ENCODE assay signal across 10 cellular contexts in the genomic region with DNA sequence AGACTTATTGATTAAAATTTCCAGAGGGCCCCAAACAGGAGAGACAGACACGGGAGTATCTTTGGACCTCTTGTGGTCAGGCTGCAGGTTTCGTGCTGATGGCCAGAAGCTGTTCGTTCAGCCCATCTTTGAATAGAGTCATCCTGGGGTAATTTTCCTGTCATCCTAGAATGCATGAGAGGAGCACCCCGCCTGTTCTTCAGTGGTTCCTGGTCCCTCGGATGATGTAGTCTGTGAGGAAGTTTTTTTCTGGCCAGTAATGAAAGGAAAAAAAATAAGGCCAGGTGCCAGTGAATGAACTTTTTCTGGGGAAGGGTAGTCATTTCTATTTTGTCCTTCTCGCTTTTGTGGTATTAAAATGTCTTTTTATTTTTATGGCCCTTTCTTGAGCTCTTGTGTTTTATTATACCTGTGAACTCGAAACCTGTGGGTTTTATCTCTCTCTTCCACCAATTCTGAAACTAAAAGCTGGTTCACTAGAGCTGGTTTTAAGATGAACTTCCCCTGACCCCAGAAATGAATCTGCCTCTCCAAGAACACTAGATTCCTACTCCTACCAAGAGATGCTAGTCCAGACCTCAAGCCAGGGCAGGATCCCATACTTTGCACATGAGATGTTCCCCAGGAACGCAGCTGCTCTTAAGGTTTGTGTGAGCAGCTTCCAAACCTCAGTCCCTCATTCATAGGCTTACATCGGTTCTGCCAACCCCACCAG. TPM values are rescaled to one million over a fixed set of nuclear protein-coding genes. Genes with fewer than 3 reads are reported as not detected.
DNase-seq lines count a peak whose midpoint lies in the region; ATAC-seq and TF ChIP-seq lines count a peak whose summit lies in the region.
"Had no signal": no experiment of that assay in that cellular context is flagged by ENCODE, and none has a peak within 500 bp of the region (broad histone marks: within the 10 kb centered on the region; RNA-seq: fewer than 3 reads in every experiment).

No MANE protein-coding gene starts in this region.

- peaks cover 10% of the 10 kb centered on the region for H3K9me3 Mint-ChIP-seq in nephron
- peaks cover 3% of the 10 kb centered on the region for H3K9me3 Mint-ChIP-seq in glutamatergic neuron (ENCODE audit: unreplicated experiment)

- H3K27me3 Mint-ChIP-seq in nephron (ENCODE audit: low read depth) (no peaks in the 10 kb centered on the region), glutamatergic neuron (ENCODE audit: unreplicated experiment) (peaks cover 2% of the 10 kb centered on the region)

- H3K4me1 Mint-ChIP-seq in nephron (peaks cover 33% of the 10 kb centered on the region), glutamatergic neuron (ENCODE audit: low read depth, unreplicated experiment) (peaks cover 9% of the 10 kb centered on the region)

- TF ChIP-seq CTCF in nephron (IDR thresholded peaks at IDR 0.05; ENCODE audit: unreplicated experiment in 3 of 3) (no peak), glutamatergic neuron (IDR thresholded peaks at IDR 0.05; ENCODE audit: partially characterized antibody, unreplicated experiment) (no peak)

- H3K4me3 Mint-ChIP-seq in nephron (peak overlapping the region in 1 of 3 experiments; percentile 16), glutamatergic neuron (ENCODE audit: unreplicated experiment) (no peak overlapping the region)
- H3K4me3 Mint-ChIP-seq: activated CD8-positive, alpha-beta T cell treated with anti-CD3 and anti-CD28 coated beads for 36 hours had no signal

- H3K36me3 Mint-ChIP-seq in nephron (ENCODE audit: low read depth), result peaks cover 3% of the 10 kb centered on the region
- no peaks in the 10 kb centered on the region for H3K36me3 Mint-ChIP-seq in glutamatergic neuron (ENCODE audit: unreplicated experiment)

- DNase-seq in NCI-H187 treated with DMSO at 0.1 percent for 48 hours (lab: John Stamatoyannopoulos, UW) (no peak), superior temporal gyrus (ENCODE audit: extremely low spot score) (no peak), glutamatergic neuron (no peak)
- DNase-seq: activated CD8-positive, alpha-beta T cell treated with anti-CD3 and anti-CD28 coated beads for 36 hours; left colon; NCI-H2171 had no signal

- H3K27ac Mint-ChIP-seq in nephron (peak overlapping the region; percentile 63 to 76 (median 72)), glutamatergic neuron (ENCODE audit: unreplicated experiment) (no peak overlapping the region)
- H3K27ac Mint-ChIP-seq: activated CD8-positive, alpha-beta T cell treated with anti-CD3 and anti-CD28 coated beads for 36 hours had no signal

- ATAC-seq in GM19035 (IDR thresholded peaks at IDR 0.05; ENCODE audit: unreplicated experiment) (peak; percentile 86), GM21825 (IDR thresholded peaks at IDR 0.05; ENCODE audit: unreplicated experiment) (peak; percentile 92), HG03565 (IDR thresholded peaks at IDR 0.05; ENCODE audit: unreplicated experiment) (peak; percentile 82)
- ATAC-seq: activated CD8-positive, alpha-beta T cell treated with anti-CD3 and anti-CD28 coated beads for 36 hours; left colon had no signal

RNA-seq across cellular contexts. Expression of a gene that starts 15.4 kb away (rescaled TPM):
- 186 TPM for total RNA-seq in glutamatergic neuron (ENCODE audit: unreplicated experiment)

RNA-seq across cellular contexts. Expression of a gene that starts 35.6 kb away (rescaled TPM):
- 34.7 TPM for total RNA-seq in glutamatergic neuron (ENCODE audit: unreplicated experiment)
